Comparison of ENCODE assay signal across 13 cellular contexts in the genomic region with DNA sequence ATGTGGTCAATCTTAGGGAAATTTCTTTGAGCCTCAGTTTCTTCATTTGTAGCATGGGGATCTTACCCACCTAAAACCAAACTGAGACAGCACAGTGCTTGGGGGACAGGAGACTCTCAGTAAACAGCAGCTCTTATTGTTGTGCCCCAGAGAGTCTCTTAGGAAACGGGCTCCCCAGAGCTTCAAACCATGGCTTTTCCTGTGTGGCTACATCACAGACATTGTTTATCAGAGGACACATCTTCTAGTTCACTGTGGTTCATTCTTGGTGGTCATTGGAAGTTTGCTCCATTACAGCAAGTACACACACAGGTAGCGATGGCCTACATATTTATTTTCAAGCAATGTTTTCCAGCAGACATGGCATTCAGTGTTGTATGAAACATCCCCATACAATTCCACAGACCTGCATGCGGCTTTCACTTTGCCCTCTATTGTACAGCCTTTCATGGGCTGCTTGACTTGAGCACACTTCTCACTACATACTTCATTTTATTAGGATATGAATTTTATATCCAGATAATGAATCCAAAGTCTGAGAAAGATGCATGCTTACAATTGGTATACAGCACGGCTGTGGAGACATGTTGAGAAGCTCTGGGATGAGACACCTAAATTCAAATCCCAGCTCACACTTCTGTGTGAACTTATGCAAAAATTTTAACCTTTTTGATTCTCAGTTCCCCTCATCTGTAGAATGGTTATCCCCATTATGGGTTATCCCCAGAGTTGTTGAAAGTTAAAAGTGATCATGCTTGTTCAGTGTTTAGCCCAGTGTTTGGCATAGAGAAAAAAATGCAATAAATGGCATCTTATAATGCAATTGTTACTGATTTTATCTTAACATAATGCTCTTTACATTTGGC.
A peak's percentile ranks its signal among the peaks of the same experiment; 100 is the strongest.
DNase-seq lines count a peak whose midpoint lies in the region; ATAC-seq, FAIRE-seq and TF ChIP-seq lines count a peak whose summit lies in the region.
"Had no signal": no experiment of that assay in that cellular context is flagged by ENCODE, and none has a peak within 500 bp of the region (broad histone marks: within the 10 kb centered on the region; RNA-seq: fewer than 3 reads in every experiment).

No MANE protein-coding gene starts in this region.

- ATAC-seq in HG02943 (IDR thresholded peaks at IDR 0.05; ENCODE audit: low read depth, unreplicated experiment), result peak; percentile 56
- no peak for ATAC-seq in sciatic nerve
- ATAC-seq: GM23338 had no signal

- H3K4me3 Mint-ChIP-seq in activated naive CD8-positive, alpha-beta T cell, result peak overlapping the region; percentile 41
- H3K4me3 Mint-ChIP-seq: GM23338 had no signal

- no peaks in the 10 kb centered on the region for H3K9me3 ChIP-seq in BE2C
- H3K9me3 ChIP-seq: esophagus muscularis mucosa had no signal

- H3K27me3 Mint-ChIP-seq in activated naive CD8-positive, alpha-beta T cell, result no peaks in the 10 kb centered on the region

- H3K36me3 ChIP-seq in GM06990 (ENCODE audit: control insufficient read depth, insufficient read depth, low read length) (no peaks in the 10 kb centered on the region), BE2C (no peaks in the 10 kb centered on the region)
- H3K36me3 ChIP-seq: esophagus muscularis mucosa had no signal

- TF ChIP-seq CTCF in GM06990 (IDR thresholded peaks at IDR 0.05; ENCODE audit: insufficient read depth, low read length, poor library complexity, severe bottlenecking) (no peak), BE2C (IDR thresholded peaks at IDR 0.05; ENCODE audit: low read depth, low read length) (no peak)

- peaks cover 8% of the 10 kb centered on the region for H3K4me1 ChIP-seq in BE2C

- H3K27ac Mint-ChIP-seq in activated naive CD8-positive, alpha-beta T cell, result peak overlapping the region; percentile 80
- H3K27ac Mint-ChIP-seq: GM23338 had no signal

- no peaks in the 10 kb centered on the region for H3K27me3 ChIP-seq in GM06990 (replicated peaks; ENCODE audit: control insufficient read depth, insufficient read depth, low read length)
- H3K27me3 ChIP-seq in BE2C, result peaks cover 52% of the 10 kb centered on the region
- H3K27me3 ChIP-seq: esophagus muscularis mucosa had no signal

- H3K9me3 Mint-ChIP-seq in activated naive CD8-positive, alpha-beta T cell (ENCODE audit: low read depth), result no peaks in the 10 kb centered on the region
- H3K9me3 Mint-ChIP-seq: GM23338 had no signal

- H3K4me1 Mint-ChIP-seq in activated naive CD8-positive, alpha-beta T cell (ENCODE audit: low read depth), result peaks cover 77% of the 10 kb centered on the region

- DNase-seq in GM06990 (ENCODE audit: extremely low read depth, insufficient read length), result no peak
- DNase-seq in GM19239 (ENCODE audit: insufficient read length, low spot score), result no peak
- no peak for DNase-seq in UCSD-AML1 (lab: John Stamatoyannopoulos, UW; ENCODE audit: unreplicated experiment)
- DNase-seq in sciatic nerve (ENCODE audit: low spot score), result no peak
- no peak for DNase-seq in BE2C
- DNase-seq in posterior cingulate gyrus, result no peak
- DNase-seq: DMS 273 treated with DMSO at 0.1 percent for 48 hours, MV-4-11, Right ventricle myocardium superior had no signal

- peaks cover 7% of the 10 kb centered on the region for H3K36me3 Mint-ChIP-seq in activated naive CD8-positive, alpha-beta T cell

- H3K4me3 ChIP-seq in GM06990 (replicated peaks; ENCODE audit: low read depth, low read length) (peak overlapping the region; percentile 31), BE2C (ENCODE audit: low read depth, low read length) (no peak overlapping the region)
- H3K4me3 ChIP-seq: esophagus muscularis mucosa, GM23338 had no signal

- intact Hi-C loops in sciatic nerve (cut with DNase I) (no loop called here), posterior cingulate gyrus (cut with DNase I) (no loop called here)

- peak; percentile 85 for FAIRE-seq in GM19239 (lab: Jason Lieb, UNC)
